In the genomic region with DNA sequence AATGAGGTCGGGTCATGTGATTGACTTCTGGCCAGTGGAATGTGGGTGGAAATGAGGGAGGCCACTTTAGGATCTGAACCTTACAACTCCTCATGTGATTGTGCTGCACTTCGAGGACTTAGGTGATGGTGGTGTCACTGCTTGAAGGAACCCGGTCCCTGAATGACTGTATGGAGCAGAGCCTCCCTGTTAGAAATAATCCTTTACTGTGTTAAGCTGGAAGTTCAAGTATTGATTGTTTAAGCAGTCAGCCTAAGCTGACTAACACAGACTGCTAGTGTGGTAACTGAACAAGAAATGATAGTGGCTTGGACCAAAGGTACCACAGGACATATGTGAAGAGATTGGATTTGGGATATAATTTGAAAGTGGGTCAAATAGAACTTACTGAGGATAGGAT, we compare ENCODE assay signal across 18 cellular contexts.
DNase-seq lines count a peak whose midpoint lies in the region; ATAC-seq, FAIRE-seq and TF ChIP-seq lines count a peak whose summit lies in the region.
"Had no signal": no experiment of that assay in that cellular context is flagged by ENCODE, and none has a peak within 500 bp of the region (broad histone marks: within the 10 kb centered on the region; RNA-seq: fewer than 3 reads in every experiment).

No MANE protein-coding gene starts in this region.

- peak; percentile 60 for FAIRE-seq in bronchial epithelial cell (lab: Jason Lieb, UNC)
- FAIRE-seq in GM12892 (lab: Jason Lieb, UNC): no peak
- FAIRE-seq: D721Med, G401.6, GM12891, GM18507 had no signal

- H3K9ac ChIP-seq in mesendoderm (ENCODE audit: low read length): no peak overlapping the region
- H3K9ac ChIP-seq: BLaER1 treated with 17β-estradiol and CSF1 and Interleukin-3, amounts not matched to agents 10 nM and 100 nM had no signal

- TF ChIP-seq EP300 in Ishikawa (IDR thresholded peaks at IDR 0.05; ENCODE audit: borderline replicate concordance): no peak

- no peaks in the 10 kb centered on the region for H3K4me1 Mint-ChIP-seq in activated T-helper 17 cell treated with anti-CD3 and anti-CD28 coated beads, Interleukin-2, amount 50 U/mL, for 72 hours
- H3K4me1 Mint-ChIP-seq: B cell; CD8-positive, alpha-beta memory T cell had no signal

- WGBS in mesendoderm (ENCODE audit: extremely low coverage, insufficient coverage, low lambda C conversion rate): no CpG with 5 or more reads among the region's 3 CpGs

- no peak overlapping the region for H3K56ac ChIP-seq in mesendoderm (ENCODE audit: low read length)

- H3K4me3 ChIP-seq in bronchial epithelial cell (ENCODE audit: low read depth, low read length) (no peak overlapping the region), mesendoderm (ENCODE audit: low read length) (no peak overlapping the region)
- H3K4me3 ChIP-seq: BLaER1 treated with 17β-estradiol and CSF1 and Interleukin-3, amounts not matched to agents 10 nM and 100 nM; HAP-1 had no signal

- DNase-seq in COLO829 (ENCODE audit: low spot score) (peak; percentile 23), bronchial epithelial cell (ENCODE audit: low read depth) (no peak), mesendoderm (peak; percentile 10), GM12892 (ENCODE audit: insufficient read length) (no peak), NCI-H446 treated with DMSO at 0.1 percent for 48 hours (lab: John Stamatoyannopoulos, UW) (no peak)
- DNase-seq: Caco-2; CD8-positive, alpha-beta memory T cell; GOT3; KBM-7 had no signal

- H3K4me1 ChIP-seq in mesendoderm (ENCODE audit: control insufficient read depth, low read depth, low read length): peaks cover 3% of the 10 kb centered on the region
- H3K4me1 ChIP-seq: BLaER1 treated with 17β-estradiol and CSF1 and Interleukin-3, amounts not matched to agents 10 nM and 100 nM; Caco-2; HAP-1 had no signal

- ATAC-seq in activated T-helper 17 cell treated with anti-CD3 and anti-CD28 coated beads, Interleukin-2, amount 50 U/mL, for 72 hours (replicated peaks): no peak

- H3K23ac ChIP-seq in mesendoderm (ENCODE audit: low read length): no peak overlapping the region

- no peaks in the 10 kb centered on the region for H3K9me3 Mint-ChIP-seq in activated T-helper 17 cell treated with anti-CD3 and anti-CD28 coated beads, Interleukin-2, amount 50 U/mL, for 72 hours

- H3K79me1 ChIP-seq in mesendoderm (ENCODE audit: low read length): no peaks in the 10 kb centered on the region

- no peak overlapping the region for H3K4me3 Mint-ChIP-seq in activated T-helper 17 cell treated with anti-CD3 and anti-CD28 coated beads, Interleukin-2, amount 50 U/mL, for 72 hours
- H3K4me3 Mint-ChIP-seq: B cell; CD8-positive, alpha-beta memory T cell had no signal

- no peak overlapping the region for H2AK5ac ChIP-seq in mesendoderm (ENCODE audit: low read length)

- H4K5ac ChIP-seq in mesendoderm (ENCODE audit: low read length): no peak overlapping the region

- no peak overlapping the region for H3K27ac ChIP-seq in mesendoderm (ENCODE audit: low read depth, low read length)
- H3K27ac ChIP-seq: BLaER1 treated with 17β-estradiol and CSF1 and Interleukin-3, amounts not matched to agents 10 nM and 100 nM had no signal

- H3K79me2 ChIP-seq in mesendoderm (ENCODE audit: control insufficient read depth, insufficient read depth, low read length): no peaks in the 10 kb centered on the region

- no peak for TF ChIP-seq RAD21 in Ishikawa (IDR thresholded peaks at IDR 0.05; ENCODE audit: low read depth)

- no peak overlapping the region for H3K4me2 ChIP-seq in mesendoderm (ENCODE audit: low read length)
- H3K4me2 ChIP-seq: BLaER1 treated with 17β-estradiol and CSF1 and Interleukin-3, amounts not matched to agents 10 nM and 100 nM had no signal

- H3K36me3 ChIP-seq in bronchial epithelial cell (ENCODE audit: control insufficient read depth, insufficient read depth, low read length): no peaks in the 10 kb centered on the region
- no peaks in the 10 kb centered on the region for H3K36me3 ChIP-seq in mesendoderm (ENCODE audit: control insufficient read depth, insufficient read depth, low read length)
- H3K36me3 ChIP-seq: BLaER1 treated with 17β-estradiol and CSF1 and Interleukin-3, amounts not matched to agents 10 nM and 100 nM; HAP-1 had no signal

- no peak for TF ChIP-seq CTCF in bronchial epithelial cell (IDR thresholded peaks at IDR 0.05; ENCODE audit: insufficient read depth, low read length, severe bottlenecking)

- H3K18ac ChIP-seq in mesendoderm (ENCODE audit: low read length): no peak overlapping the region

- no peak overlapping the region for H4K8ac ChIP-seq in mesendoderm (ENCODE audit: low read depth, low read length)

- no peak overlapping the region for H3K4ac ChIP-seq in mesendoderm (ENCODE audit: low read depth, low read length)

- no peaks in the 10 kb centered on the region for H3K36me3 Mint-ChIP-seq in activated T-helper 17 cell treated with anti-CD3 and anti-CD28 coated beads, Interleukin-2, amount 50 U/mL, for 72 hours (ENCODE audit: low read depth)
- H3K36me3 Mint-ChIP-seq: CD8-positive, alpha-beta memory T cell had no signal

- H3K27me3 Mint-ChIP-seq in activated T-helper 17 cell treated with anti-CD3 and anti-CD28 coated beads, Interleukin-2, amount 50 U/mL, for 72 hours: no peaks in the 10 kb centered on the region
- H3K27me3 Mint-ChIP-seq: B cell; CD8-positive, alpha-beta memory T cell had no signal

- no peak overlapping the region for H3K27ac Mint-ChIP-seq in activated T-helper 17 cell treated with anti-CD3 and anti-CD28 coated beads, Interleukin-2, amount 50 U/mL, for 72 hours
- H3K27ac Mint-ChIP-seq: B cell; CD8-positive, alpha-beta memory T cell had no signal

- no peak overlapping the region for H2BK5ac ChIP-seq in mesendoderm (ENCODE audit: low read length)

- no peak overlapping the region for H2BK120ac ChIP-seq in mesendoderm (ENCODE audit: low read depth, low read length)

- no peak for TF ChIP-seq POLR2A in GM12892 (IDR thresholded peaks at IDR 0.05; ENCODE audit: low read depth, low read length)

- no peaks in the 10 kb centered on the region for H3K27me3 ChIP-seq in bronchial epithelial cell (ENCODE audit: control insufficient read depth, insufficient read depth, low read length)
- H3K27me3 ChIP-seq in mesendoderm (ENCODE audit: insufficient read depth, low read length, poor library complexity): no peaks in the 10 kb centered on the region
- H3K27me3 ChIP-seq: BLaER1 treated with 17β-estradiol and CSF1 and Interleukin-3, amounts not matched to agents 10 nM and 100 nM had no signal

- H2BK15ac ChIP-seq in mesendoderm (replicated peaks; ENCODE audit: low read depth): no peak overlapping the region

TF ChIP-seq in Ishikawa, 13 proteins besides CTCF, POLR2A, EP300 and RAD21:
- TF ChIP-seq, protein P1, sequence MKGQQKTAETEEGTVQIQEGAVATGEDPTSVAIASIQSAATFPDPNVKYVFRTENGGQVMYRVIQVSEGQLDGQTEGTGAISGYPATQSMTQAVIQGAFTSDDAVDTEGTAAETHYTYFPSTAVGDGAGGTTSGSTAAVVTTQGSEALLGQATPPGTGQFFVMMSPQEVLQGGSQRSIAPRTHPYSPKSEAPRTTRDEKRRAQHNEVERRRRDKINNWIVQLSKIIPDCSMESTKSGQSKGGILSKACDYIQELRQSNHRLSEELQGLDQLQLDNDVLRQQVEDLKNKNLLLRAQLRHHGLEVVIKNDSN (IDR thresholded peaks at IDR 0.05): 0 out of 2 replicates have a peak, but pooled peaks have one; percentile 8
- no peak for TF ChIP-seq TCF12 (IDR thresholded peaks at IDR 0.05; ENCODE audit: low read depth)

Comparison
In these comparisons a context has a peak if more than half of its experiments do, and no peak if none do; other contexts are left out.
1. DNase-seq: peak in COLO829 (single experiment) and mesendoderm (single experiment); none in bronchial epithelial cell (single experiment), GM12892 (single experiment) and NCI-H446 treated with DMSO at 0.1 percent for 48 hours (single experiment).